17 cellular contexts compared by ENCODE assay signal in genomic region chr15:51375966-51376640, GRCh38. TPM values are rescaled to one million over a fixed set of nuclear protein-coding genes. Genes with fewer than 3 reads are reported as not detected.
A peak's percentile ranks its signal among the peaks of the same experiment; 100 is the strongest.
DNase-seq lines count a peak whose midpoint lies in the region; ATAC-seq lines count a peak whose summit lies in the region.
"Had no signal": no experiment of that assay in that cellular context is flagged by ENCODE, and none has a peak within 500 bp of the region (broad histone marks: within the 10 kb centered on the region; RNA-seq: fewer than 3 reads in every experiment).

No MANE protein-coding gene starts in this region.

- no peak overlapping the region for H2BK5ac ChIP-seq in mesenchymal stem cell (ENCODE audit: low read depth, low read length, poor library complexity, severe bottlenecking)

- H3K4ac ChIP-seq in mesenchymal stem cell (ENCODE audit: low read depth in 1 of 2, low read length in 2 of 2): no peak overlapping the region

- ATAC-seq in HG03280 (IDR thresholded peaks at IDR 0.05; ENCODE audit: unreplicated experiment): no peak

- no peak overlapping the region for H4K91ac ChIP-seq in mesenchymal stem cell (ENCODE audit: low read length)

- no peak overlapping the region for H3K4me3 ChIP-seq in mesenchymal stem cell (ENCODE audit: insufficient read depth in 1 of 2, low read depth in 1 of 2, low read length in 2 of 2)

- H3K27ac ChIP-seq in cingulate gyrus (ENCODE audit: low read depth, low read length) (peak overlapping the region; percentile 24), mesenchymal stem cell (ENCODE audit: low read length, poor library complexity, severe bottlenecking) (no peak overlapping the region)

- no peak overlapping the region for H2BK12ac ChIP-seq in mesenchymal stem cell (ENCODE audit: low read length in 2 of 2)

- H3K18ac ChIP-seq in mesenchymal stem cell (ENCODE audit: low read depth in 1 of 2, low read length in 2 of 2): no peak overlapping the region

- H3K79me1 ChIP-seq in mesenchymal stem cell (replicated peaks; ENCODE audit: low read length, poor library complexity, severe bottlenecking): no peaks in the 10 kb centered on the region

- no peak overlapping the region for H2BK120ac ChIP-seq in mesenchymal stem cell (ENCODE audit: low read depth, low read length)

- H2AK5ac ChIP-seq in mesenchymal stem cell (ENCODE audit: low read length, severe bottlenecking): no peak overlapping the region

- peak overlapping the region; percentile 77 for H3K9ac ChIP-seq in mesenchymal stem cell (ENCODE audit: low read length)

- H3K14ac ChIP-seq in mesenchymal stem cell (ENCODE audit: low read length in 2 of 2): no peak overlapping the region

- H3K36me3 ChIP-seq in mesenchymal stem cell (ENCODE audit: control insufficient read depth in 1 of 2, insufficient read depth in 2 of 2, low read depth in 1 of 2, low read length in 2 of 2): no peaks in the 10 kb centered on the region

- H3K23ac ChIP-seq in mesenchymal stem cell (ENCODE audit: low read length in 2 of 2): no peak overlapping the region

- no peaks in the 10 kb centered on the region for H3K4me1 ChIP-seq in mesenchymal stem cell (ENCODE audit: control insufficient read depth, insufficient read depth, low read depth, low read length)

- WGBS in mesenchymal stem cell: 43% methylated on average over 1 of the region's 3 CpGs

- H4K8ac ChIP-seq in mesenchymal stem cell (ENCODE audit: low read length): no peak overlapping the region

- no peak overlapping the region for H3K4me2 ChIP-seq in mesenchymal stem cell (ENCODE audit: low read length, poor library complexity, severe bottlenecking)

- H3K9me3 ChIP-seq in mesenchymal stem cell (ENCODE audit: control insufficient read depth, low read length): no peaks in the 10 kb centered on the region

- peak; percentile 78 for DNase-seq in ELR (ENCODE audit: low read depth)
- peak; percentile 52 for DNase-seq in NCI-H69 (lab: John Stamatoyannopoulos, UW)
- peak; percentile 73 for DNase-seq in mesenchymal stem cell
- DNase-seq in RPMI8226: no peak
- DNase-seq in effector CD4-positive, alpha-beta T cell: no peak
- DNase-seq in amniotic stem cell (lab: John Stamatoyannopoulos, UW): no peak
- DNase-seq: activated CD4-positive, alpha-beta T cell treated with anti-CD3 and anti-CD28 coated beads, Interleukin-2, amount 50 U/mL, for 48 hours; activated naive CD8-positive, alpha-beta T cell treated with anti-CD3 and anti-CD28 coated beads for 36 hours; activated T-cell treated with anti-CD3 and anti-CD28 coated beads, Interleukin-2, amount 50 U/mL, for 24 hours; cerebellar nuclear complex; GDM1; H7; kidney; NCI-H1694 treated with DMSO at 0.1 percent for 48 hours; NCI-H510A treated with DMSO at 0.1 percent for 48 hours had no signal

- H2BK15ac ChIP-seq in mesenchymal stem cell (ENCODE audit: low read depth, poor library complexity, severe bottlenecking): no peak overlapping the region

- H3K27me3 ChIP-seq in mesenchymal stem cell (ENCODE audit: control insufficient read depth in 1 of 2, insufficient read depth in 1 of 2, low read length in 2 of 2): peaks cover 0 to 7% of the 10 kb centered on the region in 2 experiments

- no peak overlapping the region for H2AFZ ChIP-seq in mesenchymal stem cell (ENCODE audit: low read depth, low read length)

RNA-seq across cellular contexts. Expression of gene GLDN, which starts 34.6 kb away (rescaled TPM):
- polyA plus RNA-seq in mesenchymal stem cell (2013, experiment 1 of 2): 0.15 TPM
- 0.27 TPM for polyA plus RNA-seq in mesenchymal stem cell (2013, experiment 2 of 2)

RNA-seq across cellular contexts. Expression of gene CYP19A1, which starts 37.7 kb away (rescaled TPM):
- polyA plus RNA-seq in mesenchymal stem cell (2013, experiment 1 of 2): not detected
- polyA plus RNA-seq in mesenchymal stem cell (2013, experiment 2 of 2): 0.21 TPM

Comparison
In these comparisons a context has a peak if more than half of its experiments do, and no peak if none do; other contexts are left out.
1. DNase-seq: peak in ELR (single experiment), NCI-H69 (single experiment) and mesenchymal stem cell (single experiment); none in RPMI8226 (single experiment), effector CD4-positive, alpha-beta T cell (single experiment) and amniotic stem cell (single experiment).